In the genomic region with DNA sequence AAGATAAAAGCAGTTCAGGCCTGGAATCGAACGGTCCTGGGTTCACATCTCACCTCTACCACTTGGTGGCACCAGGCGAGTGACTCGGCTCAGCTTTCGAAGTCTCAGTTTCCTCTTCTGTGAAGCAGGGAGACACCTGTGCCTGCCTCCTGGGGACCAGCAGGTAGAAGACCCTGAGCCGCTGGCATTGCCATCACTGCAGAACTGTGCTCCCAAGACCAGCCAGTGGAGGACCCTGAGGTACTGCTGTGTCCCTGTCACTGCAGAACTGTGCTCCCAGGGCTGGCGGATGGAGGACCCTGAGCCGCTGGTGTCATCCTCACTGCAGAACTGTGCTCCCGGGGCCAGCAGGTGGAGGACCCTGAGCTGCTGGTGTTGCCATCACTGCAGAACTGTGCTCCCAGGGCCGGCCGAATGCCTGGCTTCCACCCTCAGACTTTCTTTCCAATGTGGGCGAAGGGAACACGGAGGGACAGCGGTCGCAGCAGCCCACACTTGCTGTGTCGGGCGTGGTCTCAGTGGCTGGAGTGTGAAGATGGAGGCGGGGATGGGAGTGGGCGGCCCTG, we compare ENCODE assay signal across 1 cellular context.
TF ChIP-seq lines count a peak whose summit lies in the region.

No MANE protein-coding gene starts in this region.

TF ChIP-seq in HCT116, 20 proteins besides CTCF, POLR2A, EP300 and RAD21 (continued from another document):
- TF ChIP-seq REST (IDR thresholded peaks at IDR 0.05; ENCODE audit: low read depth) (no peak), MAX (IDR thresholded peaks at IDR 0.05) (no peak), ZFX (IDR thresholded peaks at IDR 0.05) (no peak), CEBPB (IDR thresholded peaks at IDR 0.05; ENCODE audit: low read depth) (no peak), FOSL1 (IDR thresholded peaks at IDR 0.05; ENCODE audit: low read depth) (no peak)
- TF ChIP-seq, protein P1, sequence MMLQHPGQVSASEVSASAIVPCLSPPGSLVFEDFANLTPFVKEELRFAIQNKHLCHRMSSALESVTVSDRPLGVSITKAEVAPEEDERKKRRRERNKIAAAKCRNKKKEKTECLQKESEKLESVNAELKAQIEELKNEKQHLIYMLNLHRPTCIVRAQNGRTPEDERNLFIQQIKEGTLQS (IDR thresholded peaks at IDR 0.05) = no peak
